Comparison of ENCODE assay signal across 1 cellular context in the genomic region with DNA sequence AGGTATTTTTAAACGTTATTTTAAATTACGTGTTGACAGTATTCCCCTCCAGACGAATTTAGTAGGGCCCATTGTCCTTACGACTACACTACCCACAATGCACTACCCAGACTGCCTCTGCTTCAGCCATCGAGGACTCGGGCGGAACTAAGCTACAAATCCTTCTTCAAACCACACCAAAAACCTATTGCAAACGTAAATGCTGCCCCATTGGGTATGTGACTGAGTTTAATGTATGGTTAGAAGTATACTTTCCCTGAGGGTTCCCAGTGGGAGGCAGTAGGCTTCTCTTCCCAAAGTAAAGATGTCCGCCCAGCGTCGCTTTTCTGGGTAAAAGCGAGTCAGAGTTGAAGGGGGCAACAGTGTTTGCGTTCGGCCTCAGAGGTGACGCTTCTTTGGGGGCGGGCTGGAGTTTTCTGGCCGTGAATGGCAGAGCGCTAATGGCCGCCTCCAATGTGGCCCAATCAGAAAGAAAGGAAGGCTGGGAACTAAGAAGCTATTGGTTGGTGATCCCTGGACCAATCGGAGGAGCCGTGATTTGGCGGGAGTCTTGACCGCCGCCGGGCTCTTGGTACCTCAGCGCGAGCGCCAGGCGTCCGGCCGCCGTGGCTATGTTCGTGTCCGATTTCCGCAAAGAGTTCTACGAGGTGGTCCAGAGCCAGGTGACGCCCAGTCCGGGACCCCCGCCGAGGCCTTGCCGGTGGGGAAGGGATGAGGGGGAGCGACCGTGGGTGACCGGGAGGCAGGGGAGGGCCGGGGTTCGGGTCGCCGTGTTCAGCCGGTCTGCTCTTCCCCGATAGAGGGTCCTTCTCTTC.
TF ChIP-seq lines count a peak whose summit lies in the region.

A gene with protein sequence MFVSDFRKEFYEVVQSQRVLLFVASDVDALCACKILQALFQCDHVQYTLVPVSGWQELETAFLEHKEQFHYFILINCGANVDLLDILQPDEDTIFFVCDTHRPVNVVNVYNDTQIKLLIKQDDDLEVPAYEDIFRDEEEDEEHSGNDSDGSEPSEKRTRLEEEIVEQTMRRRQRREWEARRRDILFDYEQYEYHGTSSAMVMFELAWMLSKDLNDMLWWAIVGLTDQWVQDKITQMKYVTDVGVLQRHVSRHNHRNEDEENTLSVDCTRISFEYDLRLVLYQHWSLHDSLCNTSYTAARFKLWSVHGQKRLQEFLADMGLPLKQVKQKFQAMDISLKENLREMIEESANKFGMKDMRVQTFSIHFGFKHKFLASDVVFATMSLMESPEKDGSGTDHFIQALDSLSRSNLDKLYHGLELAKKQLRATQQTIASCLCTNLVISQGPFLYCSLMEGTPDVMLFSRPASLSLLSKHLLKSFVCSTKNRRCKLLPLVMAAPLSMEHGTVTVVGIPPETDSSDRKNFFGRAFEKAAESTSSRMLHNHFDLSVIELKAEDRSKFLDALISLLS (plus strand): TSS at position 563 of the 815 bp plus-strand sequence. CDS start 49 bp downstream, at position 612.

TF ChIP-seq in HepG2, 621 proteins besides CTCF, POLR2A, EP300 and RAD21 (continued from another document and continues in another):
- TF ChIP-seq CAMTA2 (CRISPR knock-in tag; IDR thresholded peaks at IDR 0.05; ENCODE audit: borderline replicate concordance) (no peak), ZNF644 (CRISPR knock-in tag; IDR thresholded peaks at IDR 0.05; ENCODE audit: low read depth) (no peak), GZF1 (CRISPR knock-in tag; IDR thresholded peaks at IDR 0.05) (no peak), TEAD2 (CRISPR knock-in tag; IDR thresholded peaks at IDR 0.05) (no peak), CHD2 (IDR thresholded peaks at IDR 0.05; ENCODE audit: low read depth, low read length) (0 out of 2 replicates have a peak, but pooled peaks have one; percentile 43), ZNF232 (CRISPR knock-in tag; IDR thresholded peaks at IDR 0.05; ENCODE audit: borderline replicate concordance) (no peak), IRF2 (CRISPR knock-in tag; IDR thresholded peaks at IDR 0.05) (peak; percentile 68), KLF11 (CRISPR knock-in tag; IDR thresholded peaks at IDR 0.05) (no peak), ZNF205 (CRISPR knock-in tag; IDR thresholded peaks at IDR 0.05) (no peak), ZBTB7B (CRISPR knock-in tag; IDR thresholded peaks at IDR 0.05) (peak; percentile 12; the same call in 1 of the 2 replicates), CEBPB (IDR thresholded peaks at IDR 0.05; ENCODE audit: borderline replicate concordance, low read depth, low read length) (no peak), ZNF703 (CRISPR knock-in tag; IDR thresholded peaks at IDR 0.05; ENCODE audit: borderline replicate concordance) (no peak), BORCS8-MEF2B (CRISPR knock-in tag; IDR thresholded peaks at IDR 0.05) (peak; percentile 50; the same call in 1 of the 2 replicates), TCF7 (IDR thresholded peaks at IDR 0.05; ENCODE audit: low read depth) (no peak), ZNF10 (CRISPR knock-in tag; IDR thresholded peaks at IDR 0.05; ENCODE audit: borderline replicate concordance, low read depth) (no peak), ZNF468 (CRISPR knock-in tag; IDR thresholded peaks at IDR 0.05) (0 out of 2 replicates have a peak, but pooled peaks have one; percentile 31), AHR (CRISPR knock-in tag; IDR thresholded peaks at IDR 0.05) (no peak), HCFC1 (IDR thresholded peaks at IDR 0.05; ENCODE audit: low read depth, low read length) (peak; percentile 81), ZNF572 (CRISPR knock-in tag; IDR thresholded peaks at IDR 0.05) (no peak), RARG (CRISPR knock-in tag; IDR thresholded peaks at IDR 0.05; ENCODE audit: low read depth) (no peak), ZNF30 (CRISPR knock-in tag; IDR thresholded peaks at IDR 0.05) (no peak), ZNF841 (CRISPR knock-in tag; IDR thresholded peaks at IDR 0.05; ENCODE audit: borderline replicate concordance) (no peak), ZNF747 (CRISPR knock-in tag; IDR thresholded peaks at IDR 0.05; ENCODE audit: borderline replicate concordance) (no peak), CREM (IDR thresholded peaks at IDR 0.05) (peak; percentile 99), CREM (CRISPR knock-in tag; IDR thresholded peaks at IDR 0.05) (no peak), CENPX (CRISPR knock-in tag; IDR thresholded peaks at IDR 0.05) (no peak), SYNCRIP (IDR thresholded peaks at IDR 0.05; ENCODE audit: insufficient read depth, low read depth, low read length) (no peak), ZNF720 (CRISPR knock-in tag; IDR thresholded peaks at IDR 0.05) (no peak), SRF (IDR thresholded peaks at IDR 0.05; ENCODE audit: low read depth, low read length) (no peak; the same call in 1 of the 2 replicates), ZEB1 (IDR thresholded peaks at IDR 0.05; ENCODE audit: insufficient replicate concordance, low read depth) (no peak), KDM5A (IDR thresholded peaks at IDR 0.05; ENCODE audit: borderline replicate concordance, low read length) (peak; percentile 87)
- TF ChIP-seq, protein P1, sequence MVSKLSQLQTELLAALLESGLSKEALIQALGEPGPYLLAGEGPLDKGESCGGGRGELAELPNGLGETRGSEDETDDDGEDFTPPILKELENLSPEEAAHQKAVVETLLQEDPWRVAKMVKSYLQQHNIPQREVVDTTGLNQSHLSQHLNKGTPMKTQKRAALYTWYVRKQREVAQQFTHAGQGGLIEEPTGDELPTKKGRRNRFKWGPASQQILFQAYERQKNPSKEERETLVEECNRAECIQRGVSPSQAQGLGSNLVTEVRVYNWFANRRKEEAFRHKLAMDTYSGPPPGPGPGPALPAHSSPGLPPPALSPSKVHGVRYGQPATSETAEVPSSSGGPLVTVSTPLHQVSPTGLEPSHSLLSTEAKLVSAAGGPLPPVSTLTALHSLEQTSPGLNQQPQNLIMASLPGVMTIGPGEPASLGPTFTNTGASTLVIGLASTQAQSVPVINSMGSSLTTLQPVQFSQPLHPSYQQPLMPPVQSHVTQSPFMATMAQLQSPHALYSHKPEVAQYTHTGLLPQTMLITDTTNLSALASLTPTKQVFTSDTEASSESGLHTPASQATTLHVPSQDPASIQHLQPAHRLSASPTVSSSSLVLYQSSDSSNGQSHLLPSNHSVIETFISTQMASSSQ (IDR thresholded peaks at IDR 0.05; ENCODE audit: low read depth): no peak
- TF ChIP-seq, protein P1 (CRISPR knock-in tag; IDR thresholded peaks at IDR 0.05; ENCODE audit: borderline replicate concordance): peak; percentile 34; the same call in 1 of the 2 replicates
- TF ChIP-seq, protein P2, sequence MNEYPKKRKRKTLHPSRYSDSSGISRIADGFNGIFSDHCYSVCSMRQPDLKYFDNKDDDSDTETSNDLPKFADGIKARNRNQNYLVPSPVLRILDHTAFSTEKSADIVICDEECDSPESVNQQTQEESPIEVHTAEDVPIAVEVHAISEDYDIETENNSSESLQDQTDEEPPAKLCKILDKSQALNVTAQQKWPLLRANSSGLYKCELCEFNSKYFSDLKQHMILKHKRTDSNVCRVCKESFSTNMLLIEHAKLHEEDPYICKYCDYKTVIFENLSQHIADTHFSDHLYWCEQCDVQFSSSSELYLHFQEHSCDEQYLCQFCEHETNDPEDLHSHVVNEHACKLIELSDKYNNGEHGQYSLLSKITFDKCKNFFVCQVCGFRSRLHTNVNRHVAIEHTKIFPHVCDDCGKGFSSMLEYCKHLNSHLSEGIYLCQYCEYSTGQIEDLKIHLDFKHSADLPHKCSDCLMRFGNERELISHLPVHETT (CRISPR knock-in tag; conservative IDR thresholded peaks at IDR 0.05): no peak
- TF ChIP-seq, protein P3, sequence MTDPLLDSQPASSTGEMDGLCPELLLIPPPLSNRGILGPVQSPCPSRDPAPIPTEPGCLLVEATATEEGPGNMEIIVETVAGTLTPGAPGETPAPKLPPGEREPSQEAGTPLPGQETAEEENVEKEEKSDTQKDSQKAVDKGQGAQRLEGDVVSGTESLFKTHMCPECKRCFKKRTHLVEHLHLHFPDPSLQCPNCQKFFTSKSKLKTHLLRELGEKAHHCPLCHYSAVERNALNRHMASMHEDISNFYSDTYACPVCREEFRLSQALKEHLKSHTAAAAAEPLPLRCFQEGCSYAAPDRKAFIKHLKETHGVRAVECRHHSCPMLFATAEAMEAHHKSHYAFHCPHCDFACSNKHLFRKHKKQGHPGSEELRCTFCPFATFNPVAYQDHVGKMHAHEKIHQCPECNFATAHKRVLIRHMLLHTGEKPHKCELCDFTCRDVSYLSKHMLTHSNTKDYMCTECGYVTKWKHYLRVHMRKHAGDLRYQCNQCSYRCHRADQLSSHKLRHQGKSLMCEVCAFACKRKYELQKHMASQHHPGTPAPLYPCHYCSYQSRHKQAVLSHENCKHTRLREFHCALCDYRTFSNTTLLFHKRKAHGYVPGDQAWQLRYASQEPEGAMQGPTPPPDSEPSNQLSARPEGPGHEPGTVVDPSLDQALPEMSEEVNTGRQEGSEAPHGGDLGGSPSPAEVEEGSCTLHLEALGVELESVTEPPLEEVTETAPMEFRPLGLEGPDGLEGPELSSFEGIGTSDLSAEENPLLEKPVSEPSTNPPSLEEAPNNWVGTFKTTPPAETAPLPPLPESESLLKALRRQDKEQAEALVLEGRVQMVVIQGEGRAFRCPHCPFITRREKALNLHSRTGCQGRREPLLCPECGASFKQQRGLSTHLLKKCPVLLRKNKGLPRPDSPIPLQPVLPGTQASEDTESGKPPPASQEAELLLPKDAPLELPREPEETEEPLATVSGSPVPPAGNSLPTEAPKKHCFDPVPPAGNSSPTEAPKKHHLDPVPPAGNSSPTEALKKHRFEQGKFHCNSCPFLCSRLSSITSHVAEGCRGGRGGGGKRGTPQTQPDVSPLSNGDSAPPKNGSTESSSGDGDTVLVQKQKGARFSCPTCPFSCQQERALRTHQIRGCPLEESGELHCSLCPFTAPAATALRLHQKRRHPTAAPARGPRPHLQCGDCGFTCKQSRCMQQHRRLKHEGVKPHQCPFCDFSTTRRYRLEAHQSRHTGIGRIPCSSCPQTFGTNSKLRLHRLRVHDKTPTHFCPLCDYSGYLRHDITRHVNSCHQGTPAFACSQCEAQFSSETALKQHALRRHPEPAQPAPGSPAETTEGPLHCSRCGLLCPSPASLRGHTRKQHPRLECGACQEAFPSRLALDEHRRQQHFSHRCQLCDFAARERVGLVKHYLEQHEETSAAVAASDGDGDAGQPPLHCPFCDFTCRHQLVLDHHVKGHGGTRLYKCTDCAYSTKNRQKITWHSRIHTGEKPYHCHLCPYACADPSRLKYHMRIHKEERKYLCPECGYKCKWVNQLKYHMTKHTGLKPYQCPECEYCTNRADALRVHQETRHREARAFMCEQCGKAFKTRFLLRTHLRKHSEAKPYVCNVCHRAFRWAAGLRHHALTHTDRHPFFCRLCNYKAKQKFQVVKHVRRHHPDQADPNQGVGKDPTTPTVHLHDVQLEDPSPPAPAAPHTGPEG (CRISPR knock-in tag; IDR thresholded peaks at IDR 0.05): no peak
- TF ChIP-seq, protein P4, sequence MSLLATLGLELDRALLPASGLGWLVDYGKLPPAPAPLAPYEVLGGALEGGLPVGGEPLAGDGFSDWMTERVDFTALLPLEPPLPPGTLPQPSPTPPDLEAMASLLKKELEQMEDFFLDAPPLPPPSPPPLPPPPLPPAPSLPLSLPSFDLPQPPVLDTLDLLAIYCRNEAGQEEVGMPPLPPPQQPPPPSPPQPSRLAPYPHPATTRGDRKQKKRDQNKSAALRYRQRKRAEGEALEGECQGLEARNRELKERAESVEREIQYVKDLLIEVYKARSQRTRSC (CRISPR knock-in tag; IDR thresholded peaks at IDR 0.05; ENCODE audit: low read depth): no peak
- TF ChIP-seq, protein P5, sequence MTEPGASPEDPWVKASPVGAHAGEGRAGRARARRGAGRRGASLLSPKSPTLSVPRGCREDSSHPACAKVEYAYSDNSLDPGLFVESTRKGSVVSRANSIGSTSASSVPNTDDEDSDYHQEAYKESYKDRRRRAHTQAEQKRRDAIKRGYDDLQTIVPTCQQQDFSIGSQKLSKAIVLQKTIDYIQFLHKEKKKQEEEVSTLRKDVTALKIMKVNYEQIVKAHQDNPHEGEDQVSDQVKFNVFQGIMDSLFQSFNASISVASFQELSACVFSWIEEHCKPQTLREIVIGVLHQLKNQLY (CRISPR knock-in tag; IDR thresholded peaks at IDR 0.05): no peak
- TF ChIP-seq, protein P6, sequence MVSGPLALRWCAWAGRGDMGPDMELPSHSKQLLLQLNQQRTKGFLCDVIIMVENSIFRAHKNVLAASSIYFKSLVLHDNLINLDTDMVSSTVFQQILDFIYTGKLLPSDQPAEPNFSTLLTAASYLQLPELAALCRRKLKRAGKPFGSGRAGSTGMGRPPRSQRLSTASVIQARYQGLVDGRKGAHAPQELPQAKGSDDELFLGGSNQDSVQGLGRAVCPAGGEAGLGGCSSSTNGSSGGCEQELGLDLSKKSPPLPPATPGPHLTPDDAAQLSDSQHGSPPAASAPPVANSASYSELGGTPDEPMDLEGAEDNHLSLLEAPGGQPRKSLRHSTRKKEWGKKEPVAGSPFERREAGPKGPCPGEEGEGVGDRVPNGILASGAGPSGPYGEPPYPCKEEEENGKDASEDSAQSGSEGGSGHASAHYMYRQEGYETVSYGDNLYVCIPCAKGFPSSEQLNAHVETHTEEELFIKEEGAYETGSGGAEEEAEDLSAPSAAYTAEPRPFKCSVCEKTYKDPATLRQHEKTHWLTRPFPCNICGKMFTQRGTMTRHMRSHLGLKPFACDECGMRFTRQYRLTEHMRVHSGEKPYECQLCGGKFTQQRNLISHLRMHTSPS (CRISPR knock-in tag; IDR thresholded peaks at IDR 0.05; ENCODE audit: low read depth): no peak
- TF ChIP-seq, protein P7, sequence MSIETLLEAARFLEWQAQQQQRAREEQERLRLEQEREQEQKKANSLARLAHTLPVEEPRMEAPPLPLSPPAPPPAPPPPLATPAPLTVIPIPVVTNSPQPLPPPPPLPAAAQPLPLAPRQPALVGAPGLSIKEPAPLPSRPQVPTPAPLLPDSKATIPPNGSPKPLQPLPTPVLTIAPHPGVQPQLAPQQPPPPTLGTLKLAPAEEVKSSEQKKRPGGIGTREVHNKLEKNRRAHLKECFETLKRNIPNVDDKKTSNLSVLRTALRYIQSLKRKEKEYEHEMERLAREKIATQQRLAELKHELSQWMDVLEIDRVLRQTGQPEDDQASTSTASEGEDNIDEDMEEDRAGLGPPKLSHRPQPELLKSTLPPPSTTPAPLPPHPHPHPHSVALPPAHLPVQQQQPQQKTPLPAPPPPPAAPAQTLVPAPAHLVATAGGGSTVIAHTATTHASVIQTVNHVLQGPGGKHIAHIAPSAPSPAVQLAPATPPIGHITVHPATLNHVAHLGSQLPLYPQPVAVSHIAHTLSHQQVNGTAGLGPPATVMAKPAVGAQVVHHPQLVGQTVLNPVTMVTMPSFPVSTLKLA (IDR thresholded peaks at IDR 0.05): peak; percentile 20; the same call in 1 of the 2 replicates
